ENCODE assay signal across 18 cellular contexts in genomic region chr6:148239777-148240462, GRCh38.
DNase-seq lines count a peak whose midpoint lies in the region; ATAC-seq and TF ChIP-seq lines count a peak whose summit lies in the region.
"Had no signal": no experiment of that assay in that cellular context is flagged by ENCODE, and none has a peak within 500 bp of the region (broad histone marks: within the 10 kb centered on the region; RNA-seq: fewer than 3 reads in every experiment).

No MANE protein-coding gene starts in this region.

- no peak for TF ChIP-seq CTCF in epithelial cell of esophagus (IDR thresholded peaks at IDR 0.05; ENCODE audit: insufficient read depth, low read depth, low read length, missing control alignments)
- TF ChIP-seq CTCF in suprapubic skin (IDR thresholded peaks at IDR 0.05), result no peak
- TF ChIP-seq CTCF in dorsolateral prefrontal cortex (IDR thresholded peaks at IDR 0.05 in 54 of 56, conservative IDR thresholded peaks at IDR 0.05 in 2 of 56; ENCODE audit: low read depth in 1 of 56, partially characterized antibody in 56 of 56), result no peak

- H3K4me3 ChIP-seq in MG63 (no peak overlapping the region), epithelial cell of esophagus (ENCODE audit: low read length) (no peak overlapping the region), suprapubic skin (no peak overlapping the region), dorsolateral prefrontal cortex (no peak overlapping the region)
- H3K4me3 ChIP-seq: BLaER1 treated with 17β-estradiol and CSF1 and Interleukin-3, amounts not matched to agents 10 nM and 100 nM had no signal

- ATAC-seq in HG03521 (IDR thresholded peaks at IDR 0.05; ENCODE audit: unreplicated experiment), result no peak
- ATAC-seq: left lobe of liver had no signal

- H3K36me3 ChIP-seq in MG63 (no peaks in the 10 kb centered on the region), suprapubic skin (no peaks in the 10 kb centered on the region)
- H3K36me3 ChIP-seq: BLaER1 treated with 17β-estradiol and CSF1 and Interleukin-3, amounts not matched to agents 10 nM and 100 nM had no signal

- peaks cover 48% of the 10 kb centered on the region for H3K4me1 ChIP-seq in suprapubic skin

- DNase-seq in MG63 (peak; percentile 33), epithelial cell of esophagus (ENCODE audit: low read depth) (peak; percentile 12), islet precursor cell (peak; percentile 74), suprapubic skin (ENCODE audit: low spot score in 2 of 2) (no peak), iPS-NIHi7 (ENCODE audit: extremely low spot score) (no peak), dorsolateral prefrontal cortex (no peak), NCI-H187 (lab: John Stamatoyannopoulos, UW) (no peak)
- DNase-seq: activated CD4-positive, alpha-beta memory T cell treated with anti-CD3 and anti-CD28 coated beads, Interleukin-2, amount 10 ng/mL, durations not matched to agents 7 days and 5 days; DMS153; erythroblast; naive B cell; NCI-H187 treated with DMSO at 0.1 percent for 48 hours; NCI-H524 treated with DMSO at 0.1 percent for 48 hours; stimulated activated CD4-positive, alpha-beta T cell treated with anti-CD3 and anti-CD28 coated beads, Interleukin-15, amount 100 ng/mL, for 24 hours; SW 1271 had no signal

- WGBS in suprapubic skin, result 67% methylated on average over 6 of the region's 6 CpGs

- no peak for TF ChIP-seq POLR2A in suprapubic skin (IDR thresholded peaks at IDR 0.05)

- no peaks in the 10 kb centered on the region for H3K9me3 ChIP-seq in MG63
- no peaks in the 10 kb centered on the region for H3K9me3 ChIP-seq in suprapubic skin
- H3K9me3 ChIP-seq: BLaER1 treated with 17β-estradiol and CSF1 and Interleukin-3, amounts not matched to agents 10 nM and 100 nM had no signal

- no peak for TF ChIP-seq EP300 in suprapubic skin (IDR thresholded peaks at IDR 0.05)

- intact Hi-C loops in dorsolateral prefrontal cortex (cut with DNase I), result loop anchor here in 1 of 2 donors (10.0 kb wide), 1 partner anchor 735 kb away; the partner anchor contains the start of gene SAMD5

- H3K27ac ChIP-seq in suprapubic skin, result peak overlapping the region; percentile 49
- peak overlapping the region in 12 of 59 donors; percentile 1 to 61 (median 30) for H3K27ac ChIP-seq in dorsolateral prefrontal cortex
- H3K27ac ChIP-seq: BLaER1 treated with 17β-estradiol and CSF1 and Interleukin-3, amounts not matched to agents 10 nM and 100 nM had no signal

- no peaks in the 10 kb centered on the region for H3K27me3 ChIP-seq in MG63
- H3K27me3 ChIP-seq in suprapubic skin, result no peaks in the 10 kb centered on the region
- no peaks in the 10 kb centered on the region for H3K27me3 ChIP-seq in dorsolateral prefrontal cortex
- H3K27me3 ChIP-seq: BLaER1 treated with 17β-estradiol and CSF1 and Interleukin-3, amounts not matched to agents 10 nM and 100 nM had no signal

Comparison
In these comparisons a context has a peak if more than half of its experiments do, and no peak if none do; other contexts are left out.
1. DNase-seq: peak in MG63 (single experiment), epithelial cell of esophagus (single experiment) and islet precursor cell (single experiment); none in suprapubic skin (0 of 2), iPS-NIHi7 (single experiment), dorsolateral prefrontal cortex (0 of 10) and NCI-H187 (0 of 2).